Comparison of ENCODE assay signal across 22 cellular contexts in genomic region chr19:18777725-18778389, GRCh38. TPM values are rescaled to one million over a fixed set of nuclear protein-coding genes. Genes with fewer than 3 reads are reported as not detected.
"Had no signal": no experiment of that assay in that cellular context is flagged by ENCODE, and none has a peak within 500 bp of the region (broad histone marks: within the 10 kb centered on the region; RNA-seq: fewer than 3 reads in every experiment).

No MANE protein-coding gene starts in this region.

- ATAC-seq: mucosa of descending colon; naive thymus-derived CD4-positive, alpha-beta T cell; upper lobe of right lung had no signal

- H3K4me1 ChIP-seq: testis, upper lobe of right lung had no signal

- H3K27ac ChIP-seq: brain microvascular endothelial cell, epithelial cell of prostate, heart right ventricle, stomach, testis, upper lobe of right lung had no signal

- H3K4me3 ChIP-seq: mucosa of descending colon, testis, upper lobe of right lung had no signal

- DNase-seq: activated B cell treated with CpG ODN at 0.5 μM for 24 hours; activated CD4-positive, alpha-beta T cell treated with anti-CD3 and anti-CD28 coated beads, Interleukin-2, amount 10 ng/mL, durations not matched to agents 24 days and 14 days; activated CD8-positive, alpha-beta memory T cell treated with anti-CD3 and anti-CD28 coated beads, Interleukin-2, amount 50 U/mL, for 48 hours; activated gamma-delta T cell treated with Interleukin-2 at 50 U/mL for 16 hours; activated naive CD8-positive, alpha-beta T cell treated with anti-CD3 and anti-CD28 coated beads for 36 hours; amygdala; brain microvascular endothelial cell; dermis blood vessel endothelial cell; heart right ventricle; mammary epithelial cell; mucosa of descending colon; posterior cingulate gyrus; retina; small intestine; stomach; testis; upper lobe of right lung had no signal

- FAIRE-seq: frontal cortex, islet of Langerhans, small intestine had no signal

- H3K36me3 ChIP-seq: brain microvascular endothelial cell, heart right ventricle, upper lobe of right lung had no signal

- H3K27me3 ChIP-seq: testis, upper lobe of right lung had no signal

- H3K9me3 ChIP-seq: heart right ventricle, mucosa of descending colon, stomach, testis, upper lobe of right lung had no signal

RNA-seq across cellular contexts. Expression of gene COMP, which starts 13.2 kb away (rescaled TPM):
- total RNA-seq: activated CD4-positive, alpha-beta T cell treated with anti-CD3 and anti-CD28 coated beads, Interleukin-2, amount 10 ng/mL, durations not matched to agents 24 days and 14 days; activated naive CD8-positive, alpha-beta T cell treated with anti-CD3 and anti-CD28 coated beads for 36 hours; dermis blood vessel endothelial cell; frontal cortex; left lobe of liver; naive thymus-derived CD4-positive, alpha-beta T cell had no signal
- polyA plus RNA-seq: mammary epithelial cell; naive thymus-derived CD4-positive, alpha-beta T cell had no signal
